ENCODE assay signal across 25 cellular contexts in the genomic region with DNA sequence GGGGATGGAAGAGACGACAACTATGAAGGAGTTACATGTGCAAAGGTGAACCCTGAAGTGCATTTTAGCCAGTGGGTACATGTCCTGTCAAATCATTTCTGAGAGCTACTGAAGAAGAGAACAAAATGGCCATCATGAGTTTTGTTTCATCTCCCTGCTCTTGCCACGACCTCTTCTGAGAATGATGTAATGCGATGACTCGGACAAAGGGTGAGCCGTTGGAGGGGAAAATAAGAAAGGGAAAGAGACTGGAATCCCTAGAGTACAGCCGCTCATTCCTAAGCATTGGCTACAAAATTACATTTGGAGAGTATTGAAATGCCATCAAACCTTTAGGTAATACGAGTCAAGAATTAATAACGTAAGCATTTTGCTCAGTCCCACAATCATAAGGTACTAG.
DNase-seq lines count a peak whose midpoint lies in the region; ATAC-seq and TF ChIP-seq lines count a peak whose summit lies in the region.
"Had no signal": no experiment of that assay in that cellular context is flagged by ENCODE, and none has a peak within 500 bp of the region (broad histone marks: within the 10 kb centered on the region; RNA-seq: fewer than 3 reads in every experiment).

No MANE protein-coding gene starts in this region.

- H3K9me3 ChIP-seq in HEK293 (ENCODE audit: control insufficient read depth, insufficient read depth, low read depth, low read length) (no peaks in the 10 kb centered on the region), mesenchymal stem cell (ENCODE audit: control insufficient read depth, low read length) (no peaks in the 10 kb centered on the region)
- H3K9me3 ChIP-seq: gastrocnemius medialis, lower lobe of right lung, neutrophil had no signal

- no peak overlapping the region for H3K23ac ChIP-seq in mesenchymal stem cell (ENCODE audit: low read length in 2 of 2)

- CTCF ChIA-PET in HEK293 (lab: Yijun Ruan, JAX) = interaction anchor here (0.6 to 0.8 kb wide), 2 partner anchors 71 to 92 kb away, joined by 3 to 5 read pairs; no protein-coding TSS in a partner anchor

- peak overlapping the region; percentile 67 for H3K9ac ChIP-seq in mesenchymal stem cell (ENCODE audit: low read length)

- H4K8ac ChIP-seq in mesenchymal stem cell (ENCODE audit: low read length) = no peak overlapping the region

- POLR2A ChIA-PET in HEK293 (lab: Yijun Ruan, JAX) = no interaction called here

- H3K4me1 Mint-ChIP-seq in GM23338 = no peaks in the 10 kb centered on the region
- H3K4me1 Mint-ChIP-seq: activated CD4-positive, alpha-beta memory T cell treated with anti-CD3 and anti-CD28 coated beads, Interleukin-2, amount 10 ng/mL, durations not matched to agents 7 days and 5 days had no signal

- H3K4me2 ChIP-seq in mesenchymal stem cell (ENCODE audit: low read length, poor library complexity, severe bottlenecking) (no peak overlapping the region), GM23338 (no peak overlapping the region)

- DNase-seq in AG08395 (ENCODE audit: low spot score) (peak; percentile 48), brain microvascular endothelial cell (peak; percentile 20), mesenchymal stem cell (peak; percentile 19), GM23338 (ENCODE audit: low spot score) (no peak), GF-D8 (lab: John Stamatoyannopoulos, UW) (no peak)
- no peak for DNase-seq in activated naive CD4-positive, alpha-beta T cell treated with Interleukin-2 at 50 U/mL for 16 hours
- DNase-seq: activated CD4-positive, alpha-beta memory T cell treated with anti-CD3 and anti-CD28 coated beads, Interleukin-2, amount 10 ng/mL, durations not matched to agents 7 days and 5 days; activated effector memory CD4-positive, alpha-beta T cell treated with anti-CD3 and anti-CD28 coated beads, Interleukin-2, amount 50 U/mL, for 16 hours; gastrocnemius medialis; HCEC 1CT; islet precursor cell; lower lobe of right lung; NCI-H1694 treated with DMSO at 0.1 percent for 48 hours; PC-3; Right ventricle myocardium superior; spleen; stimulated activated CD4-positive, alpha-beta T cell treated with anti-CD3 and anti-CD28 coated beads, Interleukin-4, amount 100 ng/mL, for 24 hours; T1000; transverse colon had no signal

- H3K36me3 Mint-ChIP-seq in GM23338 (ENCODE audit: low read depth) = no peaks in the 10 kb centered on the region

- no peak overlapping the region for H3K4ac ChIP-seq in mesenchymal stem cell (ENCODE audit: low read depth in 1 of 2, low read length in 2 of 2)

- no peak overlapping the region for H2BK120ac ChIP-seq in mesenchymal stem cell (ENCODE audit: low read depth, low read length)

- no peak overlapping the region for H3K27ac Mint-ChIP-seq in GM23338
- H3K27ac Mint-ChIP-seq: activated CD4-positive, alpha-beta memory T cell treated with anti-CD3 and anti-CD28 coated beads, Interleukin-2, amount 10 ng/mL, durations not matched to agents 7 days and 5 days; stimulated activated naive CD8-positive, alpha-beta T cell treated with anti-CD3 and anti-CD28 coated beads, Interleukin-15, Interleukin-2, amounts not matched to agents 100 ng/mL and 50 ng/mL, for 24 hours had no signal

- in situ Hi-C loops in brain microvascular endothelial cell (cut with HindIII; ENCODE audit: low pct_ligation_motif_present, low sequenced_read_pairs) = no loop called here

- no peak overlapping the region for H2BK15ac ChIP-seq in mesenchymal stem cell (ENCODE audit: low read depth, poor library complexity, severe bottlenecking)

- no peaks in the 10 kb centered on the region for H4K20me1 ChIP-seq in GM23338 (replicated peaks; ENCODE audit: insufficient read depth)

- no peak overlapping the region for H3K4me3 ChIP-seq in HEK293 (ENCODE audit: low read depth, low read length)
- no peak overlapping the region for H3K4me3 ChIP-seq in brain microvascular endothelial cell (ENCODE audit: low read depth, low read length)
- peak overlapping the region in 1 of 2 experiments; percentile 54 for H3K4me3 ChIP-seq in mesenchymal stem cell (ENCODE audit: insufficient read depth in 1 of 2, low read depth in 1 of 2, low read length in 2 of 2)
- no peak overlapping the region for H3K4me3 ChIP-seq in GM23338
- H3K4me3 ChIP-seq: gastrocnemius medialis, lower lobe of right lung, spleen, transverse colon had no signal

- no peaks in the 10 kb centered on the region for H3K36me3 ChIP-seq in HEK293 (ENCODE audit: control insufficient read depth in 2 of 2, insufficient read depth in 1 of 2, low read length in 2 of 2)
- H3K36me3 ChIP-seq in brain microvascular endothelial cell (replicated peaks) = no peaks in the 10 kb centered on the region
- no peaks in the 10 kb centered on the region for H3K36me3 ChIP-seq in mesenchymal stem cell (ENCODE audit: control insufficient read depth in 1 of 2, insufficient read depth in 2 of 2, low read depth in 1 of 2, low read length in 2 of 2)
- no peaks in the 10 kb centered on the region for H3K36me3 ChIP-seq in GM23338 (ENCODE audit: insufficient read depth)
- H3K36me3 ChIP-seq: gastrocnemius medialis, lower lobe of right lung, neutrophil, spleen, transverse colon had no signal

- H2BK12ac ChIP-seq in mesenchymal stem cell (ENCODE audit: low read length in 2 of 2) = no peak overlapping the region

- H3K4me3 Mint-ChIP-seq in GM23338 = no peak overlapping the region
- H3K4me3 Mint-ChIP-seq: activated CD4-positive, alpha-beta memory T cell treated with anti-CD3 and anti-CD28 coated beads, Interleukin-2, amount 10 ng/mL, durations not matched to agents 7 days and 5 days; stimulated activated naive CD8-positive, alpha-beta T cell treated with anti-CD3 and anti-CD28 coated beads, Interleukin-15, Interleukin-2, amounts not matched to agents 100 ng/mL and 50 ng/mL, for 24 hours had no signal

- no peak overlapping the region for H2AFZ ChIP-seq in mesenchymal stem cell (ENCODE audit: low read depth, low read length)
- no peak overlapping the region for H2AFZ ChIP-seq in GM23338

- H3K27me3 ChIP-seq in brain microvascular endothelial cell (replicated peaks) (no peaks in the 10 kb centered on the region), mesenchymal stem cell (ENCODE audit: control insufficient read depth in 1 of 2, insufficient read depth in 1 of 2, low read length in 2 of 2) (peaks cover 0 to 3% of the 10 kb centered on the region in 2 experiments), GM23338 (ENCODE audit: insufficient read depth) (no peaks in the 10 kb centered on the region)
- H3K27me3 ChIP-seq: gastrocnemius medialis, neutrophil, spleen, transverse colon had no signal

- no peak for TF ChIP-seq CTCF in HEK293 (tag by site-specific recombination; IDR thresholded peaks at IDR 0.05)
- no peak for TF ChIP-seq CTCF in brain microvascular endothelial cell (IDR thresholded peaks at IDR 0.05; ENCODE audit: low read depth, low read length, missing control alignments)
- no peak for TF ChIP-seq CTCF in GM23338 (conservative IDR thresholded peaks at IDR 0.05; ENCODE audit: low read depth in 2 of 2)

- H3F3A ChIP-seq in GM23338 (replicated peaks; ENCODE audit: low read depth) = no peaks in the 10 kb centered on the region

- H3K27ac ChIP-seq in HEK293 (ENCODE audit: extremely low read depth, low read depth, low read length) (no peak overlapping the region), brain microvascular endothelial cell (no peak overlapping the region), mesenchymal stem cell (ENCODE audit: low read length, poor library complexity, severe bottlenecking) (no peak overlapping the region), GM23338 (ENCODE audit: low read depth) (no peak overlapping the region)
- H3K27ac ChIP-seq: C4-2B, gastrocnemius medialis, lower lobe of right lung, neutrophil, spleen, transverse colon had no signal

- H3K79me2 ChIP-seq in GM23338 (replicated peaks; ENCODE audit: insufficient read depth) = no peaks in the 10 kb centered on the region

- no peaks in the 10 kb centered on the region for H3K4me1 ChIP-seq in HEK293 (ENCODE audit: control insufficient read depth, insufficient read depth, low read length)
- no peaks in the 10 kb centered on the region for H3K4me1 ChIP-seq in mesenchymal stem cell (ENCODE audit: control insufficient read depth, insufficient read depth, low read depth, low read length)
- no peaks in the 10 kb centered on the region for H3K4me1 ChIP-seq in GM23338 (ENCODE audit: insufficient read depth)
- H3K4me1 ChIP-seq: gastrocnemius medialis, lower lobe of right lung, spleen, transverse colon had no signal

- WGBS in mesenchymal stem cell = 77% methylated on average over 8 of the region's 8 CpGs

- H3K9me2 ChIP-seq in GM23338 (ENCODE audit: insufficient read depth) = peaks cover 7% of the 10 kb centered on the region

- no peak overlapping the region for H4K91ac ChIP-seq in mesenchymal stem cell (ENCODE audit: low read length)

- H2BK5ac ChIP-seq in mesenchymal stem cell (ENCODE audit: low read depth, low read length, poor library complexity, severe bottlenecking) = no peak overlapping the region

- no peak overlapping the region for H2AK5ac ChIP-seq in mesenchymal stem cell (ENCODE audit: low read length, severe bottlenecking)

- H3K27me3 Mint-ChIP-seq in GM23338 (ENCODE audit: insufficient read depth, low read depth, poor library complexity) = peaks cover 3% of the 10 kb centered on the region
- H3K27me3 Mint-ChIP-seq: activated CD4-positive, alpha-beta memory T cell treated with anti-CD3 and anti-CD28 coated beads, Interleukin-2, amount 10 ng/mL, durations not matched to agents 7 days and 5 days; stimulated activated naive CD8-positive, alpha-beta T cell treated with anti-CD3 and anti-CD28 coated beads, Interleukin-15, Interleukin-2, amounts not matched to agents 100 ng/mL and 50 ng/mL, for 24 hours had no signal

- H3K14ac ChIP-seq in mesenchymal stem cell (ENCODE audit: low read length in 2 of 2) = no peak overlapping the region

- no peaks in the 10 kb centered on the region for H3K9me3 Mint-ChIP-seq in GM23338
- H3K9me3 Mint-ChIP-seq: stimulated activated naive CD8-positive, alpha-beta T cell treated with anti-CD3 and anti-CD28 coated beads, Interleukin-15, Interleukin-2, amounts not matched to agents 100 ng/mL and 50 ng/mL, for 24 hours had no signal

- H3K18ac ChIP-seq in mesenchymal stem cell (ENCODE audit: low read depth in 1 of 2, low read length in 2 of 2) = no peak overlapping the region

- no peaks in the 10 kb centered on the region for H3K79me1 ChIP-seq in mesenchymal stem cell (replicated peaks; ENCODE audit: low read length, poor library complexity, severe bottlenecking)

- no peak for ATAC-seq in GM23338
- ATAC-seq in HG02973 (IDR thresholded peaks at IDR 0.05; ENCODE audit: unreplicated experiment) = no peak
- ATAC-seq: activated CD4-positive, CD25-positive, alpha-beta regulatory T cell treated with anti-CD3 and anti-CD28 coated beads, Interleukin-2, amount 50 U/mL, for 24 hours; gastrocnemius medialis; PC-3 had no signal

TF ChIP-seq in HEK293, 187 proteins besides CTCF, POLR2A, EP300 and RAD21:
- TF ChIP-seq ZNF302 (tag by site-specific recombination; IDR thresholded peaks at IDR 0.05; ENCODE audit: low read depth) (no peak), GLIS1 (tag by site-specific recombination; IDR thresholded peaks at IDR 0.05) (peak; percentile 40)

Comparison
In these comparisons a context has a peak if more than half of its experiments do, and no peak if none do; other contexts are left out.
1. DNase-seq: peak in AG08395 (single experiment), brain microvascular endothelial cell (single experiment) and mesenchymal stem cell (single experiment); none in activated naive CD4-positive, alpha-beta T cell treated with Interleukin-2 at 50 U/mL for 16 hours (single experiment), GM23338 (single experiment) and GF-D8 (single experiment).